2 cellular contexts compared by ENCODE assay signal in the genomic region with DNA sequence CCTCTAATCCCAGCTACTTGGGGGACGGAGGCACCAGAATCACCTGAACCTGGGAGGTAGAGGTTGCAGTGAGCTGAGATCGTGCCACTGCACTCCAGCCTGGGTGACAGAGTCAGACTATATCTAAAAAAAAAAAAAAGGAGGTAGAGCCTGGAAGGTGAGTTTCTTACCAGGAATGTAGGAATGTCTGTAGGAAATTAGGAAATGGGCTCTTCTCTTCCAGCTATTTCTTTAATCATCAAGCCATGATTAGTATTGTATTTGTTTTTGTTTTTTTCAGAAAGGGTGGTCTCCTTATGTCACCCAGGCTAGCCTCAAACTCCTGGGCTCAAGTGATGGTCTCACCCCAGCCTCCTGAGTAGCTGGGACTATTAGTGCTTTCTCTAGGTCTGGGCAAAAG.
TF ChIP-seq lines count a peak whose summit lies in the region.

No MANE protein-coding gene starts in this region.

TF ChIP-seq in SK-N-SH treated with all-trans-retinoic acid at 6 μM for 48 hours, 23 proteins besides CTCF, POLR2A, EP300 and RAD21 (continued from another document):
- TF ChIP-seq, protein P1, sequence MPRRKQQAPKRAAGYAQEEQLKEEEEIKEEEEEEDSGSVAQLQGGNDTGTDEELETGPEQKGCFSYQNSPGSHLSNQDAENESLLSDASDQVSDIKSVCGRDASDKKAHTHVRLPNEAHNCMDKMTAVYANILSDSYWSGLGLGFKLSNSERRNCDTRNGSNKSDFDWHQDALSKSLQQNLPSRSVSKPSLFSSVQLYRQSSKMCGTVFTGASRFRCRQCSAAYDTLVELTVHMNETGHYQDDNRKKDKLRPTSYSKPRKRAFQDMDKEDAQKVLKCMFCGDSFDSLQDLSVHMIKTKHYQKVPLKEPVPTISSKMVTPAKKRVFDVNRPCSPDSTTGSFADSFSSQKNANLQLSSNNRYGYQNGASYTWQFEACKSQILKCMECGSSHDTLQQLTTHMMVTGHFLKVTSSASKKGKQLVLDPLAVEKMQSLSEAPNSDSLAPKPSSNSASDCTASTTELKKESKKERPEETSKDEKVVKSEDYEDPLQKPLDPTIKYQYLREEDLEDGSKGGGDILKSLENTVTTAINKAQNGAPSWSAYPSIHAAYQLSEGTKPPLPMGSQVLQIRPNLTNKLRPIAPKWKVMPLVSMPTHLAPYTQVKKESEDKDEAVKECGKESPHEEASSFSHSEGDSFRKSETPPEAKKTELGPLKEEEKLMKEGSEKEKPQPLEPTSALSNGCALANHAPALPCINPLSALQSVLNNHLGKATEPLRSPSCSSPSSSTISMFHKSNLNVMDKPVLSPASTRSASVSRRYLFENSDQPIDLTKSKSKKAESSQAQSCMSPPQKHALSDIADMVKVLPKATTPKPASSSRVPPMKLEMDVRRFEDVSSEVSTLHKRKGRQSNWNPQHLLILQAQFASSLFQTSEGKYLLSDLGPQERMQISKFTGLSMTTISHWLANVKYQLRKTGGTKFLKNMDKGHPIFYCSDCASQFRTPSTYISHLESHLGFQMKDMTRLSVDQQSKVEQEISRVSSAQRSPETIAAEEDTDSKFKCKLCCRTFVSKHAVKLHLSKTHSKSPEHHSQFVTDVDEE (CRISPR knock-in tag; IDR thresholded peaks at IDR 0.05), result no peak
- TF ChIP-seq ZNF565 (CRISPR knock-in tag; conservative IDR thresholded peaks at IDR 0.05; ENCODE audit: low read depth) (no peak), OSR1 (CRISPR knock-in tag; IDR thresholded peaks at IDR 0.05) (no peak), ZFP3 (CRISPR knock-in tag; IDR thresholded peaks at IDR 0.05) (no peak), ZNF70 (CRISPR knock-in tag; IDR thresholded peaks at IDR 0.05) (no peak), TCF4 (CRISPR knock-in tag; IDR thresholded peaks at IDR 0.05; ENCODE audit: borderline replicate concordance) (no peak), RARB (CRISPR knock-in tag; IDR thresholded peaks at IDR 0.05) (no peak), BACH2 (CRISPR knock-in tag; IDR thresholded peaks at IDR 0.05; ENCODE audit: borderline replicate concordance) (no peak), ZNF8 (CRISPR knock-in tag; IDR thresholded peaks at IDR 0.05) (no peak), TOX (CRISPR knock-in tag; IDR thresholded peaks at IDR 0.05; ENCODE audit: borderline replicate concordance) (no peak), ZFP30 (CRISPR knock-in tag; IDR thresholded peaks at IDR 0.05) (no peak), ARNTL (CRISPR knock-in tag; IDR thresholded peaks at IDR 0.05; ENCODE audit: borderline replicate concordance, low read depth) (no peak), PPARA (CRISPR knock-in tag; IDR thresholded peaks at IDR 0.05; ENCODE audit: borderline replicate concordance) (no peak), SNAI2 (CRISPR knock-in tag; IDR thresholded peaks at IDR 0.05) (no peak), ZC3H10 (CRISPR knock-in tag; IDR thresholded peaks at IDR 0.05) (no peak)
- TF ChIP-seq, protein P2, sequence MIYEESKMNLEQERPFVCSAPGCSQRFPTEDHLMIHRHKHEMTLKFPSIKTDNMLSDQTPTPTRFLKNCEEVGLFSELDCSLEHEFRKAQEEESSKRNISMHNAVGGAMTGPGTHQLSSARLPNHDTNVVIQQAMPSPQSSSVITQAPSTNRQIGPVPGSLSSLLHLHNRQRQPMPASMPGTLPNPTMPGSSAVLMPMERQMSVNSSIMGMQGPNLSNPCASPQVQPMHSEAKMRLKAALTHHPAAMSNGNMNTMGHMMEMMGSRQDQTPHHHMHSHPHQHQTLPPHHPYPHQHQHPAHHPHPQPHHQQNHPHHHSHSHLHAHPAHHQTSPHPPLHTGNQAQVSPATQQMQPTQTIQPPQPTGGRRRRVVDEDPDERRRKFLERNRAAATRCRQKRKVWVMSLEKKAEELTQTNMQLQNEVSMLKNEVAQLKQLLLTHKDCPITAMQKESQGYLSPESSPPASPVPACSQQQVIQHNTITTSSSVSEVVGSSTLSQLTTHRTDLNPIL (CRISPR knock-in tag; IDR thresholded peaks at IDR 0.05; ENCODE audit: low read depth), result no peak
- TF ChIP-seq, protein P3, sequence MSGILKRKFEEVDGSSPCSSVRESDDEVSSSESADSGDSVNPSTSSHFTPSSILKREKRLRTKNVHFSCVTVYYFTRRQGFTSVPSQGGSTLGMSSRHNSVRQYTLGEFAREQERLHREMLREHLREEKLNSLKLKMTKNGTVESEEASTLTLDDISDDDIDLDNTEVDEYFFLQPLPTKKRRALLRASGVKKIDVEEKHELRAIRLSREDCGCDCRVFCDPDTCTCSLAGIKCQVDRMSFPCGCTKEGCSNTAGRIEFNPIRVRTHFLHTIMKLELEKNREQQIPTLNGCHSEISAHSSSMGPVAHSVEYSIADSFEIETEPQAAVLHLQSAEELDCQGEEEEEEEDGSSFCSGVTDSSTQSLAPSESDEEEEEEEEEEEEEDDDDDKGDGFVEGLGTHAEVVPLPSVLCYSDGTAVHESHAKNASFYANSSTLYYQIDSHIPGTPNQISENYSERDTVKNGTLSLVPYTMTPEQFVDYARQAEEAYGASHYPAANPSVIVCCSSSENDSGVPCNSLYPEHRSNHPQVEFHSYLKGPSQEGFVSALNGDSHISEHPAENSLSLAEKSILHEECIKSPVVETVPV (CRISPR knock-in tag; IDR thresholded peaks at IDR 0.05), result no peak
- TF ChIP-seq, protein P4, sequence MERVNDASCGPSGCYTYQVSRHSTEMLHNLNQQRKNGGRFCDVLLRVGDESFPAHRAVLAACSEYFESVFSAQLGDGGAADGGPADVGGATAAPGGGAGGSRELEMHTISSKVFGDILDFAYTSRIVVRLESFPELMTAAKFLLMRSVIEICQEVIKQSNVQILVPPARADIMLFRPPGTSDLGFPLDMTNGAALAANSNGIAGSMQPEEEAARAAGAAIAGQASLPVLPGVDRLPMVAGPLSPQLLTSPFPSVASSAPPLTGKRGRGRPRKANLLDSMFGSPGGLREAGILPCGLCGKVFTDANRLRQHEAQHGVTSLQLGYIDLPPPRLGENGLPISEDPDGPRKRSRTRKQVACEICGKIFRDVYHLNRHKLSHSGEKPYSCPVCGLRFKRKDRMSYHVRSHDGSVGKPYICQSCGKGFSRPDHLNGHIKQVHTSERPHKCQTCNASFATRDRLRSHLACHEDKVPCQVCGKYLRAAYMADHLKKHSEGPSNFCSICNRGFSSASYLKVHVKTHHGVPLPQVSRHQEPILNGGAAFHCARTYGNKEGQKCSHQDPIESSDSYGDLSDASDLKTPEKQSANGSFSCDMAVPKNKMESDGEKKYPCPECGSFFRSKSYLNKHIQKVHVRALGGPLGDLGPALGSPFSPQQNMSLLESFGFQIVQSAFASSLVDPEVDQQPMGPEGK (CRISPR knock-in tag; IDR thresholded peaks at IDR 0.05; ENCODE audit: borderline replicate concordance), result no peak

TF ChIP-seq in SK-N-SH, 30 proteins besides CTCF, POLR2A, EP300 and RAD21 (continued from another document):
- TF ChIP-seq, protein P5, sequence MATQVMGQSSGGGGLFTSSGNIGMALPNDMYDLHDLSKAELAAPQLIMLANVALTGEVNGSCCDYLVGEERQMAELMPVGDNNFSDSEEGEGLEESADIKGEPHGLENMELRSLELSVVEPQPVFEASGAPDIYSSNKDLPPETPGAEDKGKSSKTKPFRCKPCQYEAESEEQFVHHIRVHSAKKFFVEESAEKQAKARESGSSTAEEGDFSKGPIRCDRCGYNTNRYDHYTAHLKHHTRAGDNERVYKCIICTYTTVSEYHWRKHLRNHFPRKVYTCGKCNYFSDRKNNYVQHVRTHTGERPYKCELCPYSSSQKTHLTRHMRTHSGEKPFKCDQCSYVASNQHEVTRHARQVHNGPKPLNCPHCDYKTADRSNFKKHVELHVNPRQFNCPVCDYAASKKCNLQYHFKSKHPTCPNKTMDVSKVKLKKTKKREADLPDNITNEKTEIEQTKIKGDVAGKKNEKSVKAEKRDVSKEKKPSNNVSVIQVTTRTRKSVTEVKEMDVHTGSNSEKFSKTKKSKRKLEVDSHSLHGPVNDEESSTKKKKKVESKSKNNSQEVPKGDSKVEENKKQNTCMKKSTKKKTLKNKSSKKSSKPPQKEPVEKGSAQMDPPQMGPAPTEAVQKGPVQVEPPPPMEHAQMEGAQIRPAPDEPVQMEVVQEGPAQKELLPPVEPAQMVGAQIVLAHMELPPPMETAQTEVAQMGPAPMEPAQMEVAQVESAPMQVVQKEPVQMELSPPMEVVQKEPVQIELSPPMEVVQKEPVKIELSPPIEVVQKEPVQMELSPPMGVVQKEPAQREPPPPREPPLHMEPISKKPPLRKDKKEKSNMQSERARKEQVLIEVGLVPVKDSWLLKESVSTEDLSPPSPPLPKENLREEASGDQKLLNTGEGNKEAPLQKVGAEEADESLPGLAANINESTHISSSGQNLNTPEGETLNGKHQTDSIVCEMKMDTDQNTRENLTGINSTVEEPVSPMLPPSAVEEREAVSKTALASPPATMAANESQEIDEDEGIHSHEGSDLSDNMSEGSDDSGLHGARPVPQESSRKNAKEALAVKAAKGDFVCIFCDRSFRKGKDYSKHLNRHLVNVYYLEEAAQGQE (IDR thresholded peaks at IDR 0.05; ENCODE audit: low read depth, low read length), result no peak
- TF ChIP-seq, protein P6, sequence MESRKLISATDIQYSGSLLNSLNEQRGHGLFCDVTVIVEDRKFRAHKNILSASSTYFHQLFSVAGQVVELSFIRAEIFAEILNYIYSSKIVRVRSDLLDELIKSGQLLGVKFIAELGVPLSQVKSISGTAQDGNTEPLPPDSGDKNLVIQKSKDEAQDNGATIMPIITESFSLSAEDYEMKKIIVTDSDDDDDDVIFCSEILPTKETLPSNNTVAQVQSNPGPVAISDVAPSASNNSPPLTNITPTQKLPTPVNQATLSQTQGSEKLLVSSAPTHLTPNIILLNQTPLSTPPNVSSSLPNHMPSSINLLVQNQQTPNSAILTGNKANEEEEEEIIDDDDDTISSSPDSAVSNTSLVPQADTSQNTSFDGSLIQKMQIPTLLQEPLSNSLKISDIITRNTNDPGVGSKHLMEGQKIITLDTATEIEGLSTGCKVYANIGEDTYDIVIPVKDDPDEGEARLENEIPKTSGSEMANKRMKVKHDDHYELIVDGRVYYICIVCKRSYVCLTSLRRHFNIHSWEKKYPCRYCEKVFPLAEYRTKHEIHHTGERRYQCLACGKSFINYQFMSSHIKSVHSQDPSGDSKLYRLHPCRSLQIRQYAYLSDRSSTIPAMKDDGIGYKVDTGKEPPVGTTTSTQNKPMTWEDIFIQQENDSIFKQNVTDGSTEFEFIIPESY (IDR thresholded peaks at IDR 0.05; ENCODE audit: borderline replicate concordance, low read depth), result no peak
- no peak for TF ChIP-seq GABPA (IDR thresholded peaks at IDR 0.05; ENCODE audit: low read depth)
- TF ChIP-seq, protein P7, sequence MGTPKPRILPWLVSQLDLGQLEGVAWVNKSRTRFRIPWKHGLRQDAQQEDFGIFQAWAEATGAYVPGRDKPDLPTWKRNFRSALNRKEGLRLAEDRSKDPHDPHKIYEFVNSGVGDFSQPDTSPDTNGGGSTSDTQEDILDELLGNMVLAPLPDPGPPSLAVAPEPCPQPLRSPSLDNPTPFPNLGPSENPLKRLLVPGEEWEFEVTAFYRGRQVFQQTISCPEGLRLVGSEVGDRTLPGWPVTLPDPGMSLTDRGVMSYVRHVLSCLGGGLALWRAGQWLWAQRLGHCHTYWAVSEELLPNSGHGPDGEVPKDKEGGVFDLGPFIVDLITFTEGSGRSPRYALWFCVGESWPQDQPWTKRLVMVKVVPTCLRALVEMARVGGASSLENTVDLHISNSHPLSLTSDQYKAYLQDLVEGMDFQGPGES (IDR thresholded peaks at IDR 0.05; ENCODE audit: low read depth, low read length), result no peak
- TF ChIP-seq, protein P8, sequence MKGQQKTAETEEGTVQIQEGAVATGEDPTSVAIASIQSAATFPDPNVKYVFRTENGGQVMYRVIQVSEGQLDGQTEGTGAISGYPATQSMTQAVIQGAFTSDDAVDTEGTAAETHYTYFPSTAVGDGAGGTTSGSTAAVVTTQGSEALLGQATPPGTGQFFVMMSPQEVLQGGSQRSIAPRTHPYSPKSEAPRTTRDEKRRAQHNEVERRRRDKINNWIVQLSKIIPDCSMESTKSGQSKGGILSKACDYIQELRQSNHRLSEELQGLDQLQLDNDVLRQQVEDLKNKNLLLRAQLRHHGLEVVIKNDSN (IDR thresholded peaks at IDR 0.05; ENCODE audit: borderline replicate concordance, low read depth), result no peak
